1 cellular context compared by ENCODE assay signal in the genomic region with DNA sequence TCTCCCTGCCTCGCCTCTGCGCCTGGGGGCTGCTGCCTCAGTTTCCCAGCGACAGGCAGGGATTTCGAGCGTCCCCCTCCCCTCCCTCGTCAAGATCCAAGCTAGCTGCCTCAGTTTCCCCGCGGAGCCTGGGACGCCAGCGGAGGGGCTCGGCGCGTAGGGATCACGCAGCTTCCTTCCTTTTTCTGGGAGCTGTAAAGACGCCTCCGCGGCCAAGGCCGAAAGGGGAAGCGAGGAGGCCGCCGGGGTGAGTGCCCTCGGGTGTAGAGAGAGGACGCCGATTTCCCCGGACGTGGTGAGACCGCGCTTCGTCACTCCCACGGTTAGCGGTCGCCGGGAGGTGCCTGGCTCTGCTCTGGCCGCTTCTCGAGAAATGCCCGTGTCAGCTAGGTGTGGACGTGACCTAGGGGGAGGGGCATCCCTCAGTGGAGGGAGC.
TF ChIP-seq lines count a peak whose summit lies in the region.

No MANE protein-coding gene starts in this region.

TF ChIP-seq in GM12878, 131 proteins besides CTCF, POLR2A, EP300 and RAD21 (continued from another document):
- TF ChIP-seq BCL11A (IDR thresholded peaks at IDR 0.05; ENCODE audit: low read depth, low read length) = peak; percentile 78
- no peak for TF ChIP-seq ZZZ3 (IDR thresholded peaks at IDR 0.05; ENCODE audit: control insufficient read depth, insufficient read length, low read depth)
- peak; percentile 12 for TF ChIP-seq MYC (IDR thresholded peaks at IDR 0.05; ENCODE audit: insufficient read depth, insufficient read length, insufficient replicate concordance, low read length, severe bottlenecking)
- TF ChIP-seq SP1 (IDR thresholded peaks at IDR 0.05; ENCODE audit: low read depth, low read length) = peak; percentile 69
- peak; percentile 41; the same call in 1 of the 2 replicates for TF ChIP-seq MXI1 (IDR thresholded peaks at IDR 0.05; ENCODE audit: low read depth, low read length)
- peak; percentile 75; the same call in 1 of the 2 replicates for TF ChIP-seq PAX5 (IDR thresholded peaks at IDR 0.05; ENCODE audit: borderline replicate concordance, low read depth, low read length)
- 0 out of 2 replicates have a peak, but pooled peaks have one; percentile 73 for TF ChIP-seq MTA3 (IDR thresholded peaks at IDR 0.05; ENCODE audit: borderline replicate concordance, low read length)
- TF ChIP-seq BMI1 (IDR thresholded peaks at IDR 0.05; ENCODE audit: borderline replicate concordance) = no peak
- no peak for TF ChIP-seq CBX3 (IDR thresholded peaks at IDR 0.05; ENCODE audit: borderline replicate concordance, low read depth)
- TF ChIP-seq, protein P1, sequence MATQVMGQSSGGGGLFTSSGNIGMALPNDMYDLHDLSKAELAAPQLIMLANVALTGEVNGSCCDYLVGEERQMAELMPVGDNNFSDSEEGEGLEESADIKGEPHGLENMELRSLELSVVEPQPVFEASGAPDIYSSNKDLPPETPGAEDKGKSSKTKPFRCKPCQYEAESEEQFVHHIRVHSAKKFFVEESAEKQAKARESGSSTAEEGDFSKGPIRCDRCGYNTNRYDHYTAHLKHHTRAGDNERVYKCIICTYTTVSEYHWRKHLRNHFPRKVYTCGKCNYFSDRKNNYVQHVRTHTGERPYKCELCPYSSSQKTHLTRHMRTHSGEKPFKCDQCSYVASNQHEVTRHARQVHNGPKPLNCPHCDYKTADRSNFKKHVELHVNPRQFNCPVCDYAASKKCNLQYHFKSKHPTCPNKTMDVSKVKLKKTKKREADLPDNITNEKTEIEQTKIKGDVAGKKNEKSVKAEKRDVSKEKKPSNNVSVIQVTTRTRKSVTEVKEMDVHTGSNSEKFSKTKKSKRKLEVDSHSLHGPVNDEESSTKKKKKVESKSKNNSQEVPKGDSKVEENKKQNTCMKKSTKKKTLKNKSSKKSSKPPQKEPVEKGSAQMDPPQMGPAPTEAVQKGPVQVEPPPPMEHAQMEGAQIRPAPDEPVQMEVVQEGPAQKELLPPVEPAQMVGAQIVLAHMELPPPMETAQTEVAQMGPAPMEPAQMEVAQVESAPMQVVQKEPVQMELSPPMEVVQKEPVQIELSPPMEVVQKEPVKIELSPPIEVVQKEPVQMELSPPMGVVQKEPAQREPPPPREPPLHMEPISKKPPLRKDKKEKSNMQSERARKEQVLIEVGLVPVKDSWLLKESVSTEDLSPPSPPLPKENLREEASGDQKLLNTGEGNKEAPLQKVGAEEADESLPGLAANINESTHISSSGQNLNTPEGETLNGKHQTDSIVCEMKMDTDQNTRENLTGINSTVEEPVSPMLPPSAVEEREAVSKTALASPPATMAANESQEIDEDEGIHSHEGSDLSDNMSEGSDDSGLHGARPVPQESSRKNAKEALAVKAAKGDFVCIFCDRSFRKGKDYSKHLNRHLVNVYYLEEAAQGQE (IDR thresholded peaks at IDR 0.05; ENCODE audit: low read depth, low read length) = no peak
- peak; percentile 23 for TF ChIP-seq MEF2B (IDR thresholded peaks at IDR 0.05; ENCODE audit: partially characterized antibody, poor library complexity, severe bottlenecking)
- peak; percentile 17 for TF ChIP-seq SMARCA5 (IDR thresholded peaks at IDR 0.05)
- TF ChIP-seq, protein P2, sequence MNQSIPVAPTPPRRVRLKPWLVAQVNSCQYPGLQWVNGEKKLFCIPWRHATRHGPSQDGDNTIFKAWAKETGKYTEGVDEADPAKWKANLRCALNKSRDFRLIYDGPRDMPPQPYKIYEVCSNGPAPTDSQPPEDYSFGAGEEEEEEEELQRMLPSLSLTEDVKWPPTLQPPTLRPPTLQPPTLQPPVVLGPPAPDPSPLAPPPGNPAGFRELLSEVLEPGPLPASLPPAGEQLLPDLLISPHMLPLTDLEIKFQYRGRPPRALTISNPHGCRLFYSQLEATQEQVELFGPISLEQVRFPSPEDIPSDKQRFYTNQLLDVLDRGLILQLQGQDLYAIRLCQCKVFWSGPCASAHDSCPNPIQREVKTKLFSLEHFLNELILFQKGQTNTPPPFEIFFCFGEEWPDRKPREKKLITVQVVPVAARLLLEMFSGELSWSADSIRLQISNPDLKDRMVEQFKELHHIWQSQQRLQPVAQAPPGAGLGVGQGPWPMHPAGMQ (IDR thresholded peaks at IDR 0.05; ENCODE audit: borderline replicate concordance) = 0 out of 2 replicates have a peak, but pooled peaks have one; percentile 22
- peak; percentile 16 for TF ChIP-seq NBN (IDR thresholded peaks at IDR 0.05)
- no peak; the same call in 1 of the 2 replicates for TF ChIP-seq NFIC (IDR thresholded peaks at IDR 0.05; ENCODE audit: low read depth, low read length)
- peak; percentile 95 for TF ChIP-seq DPF2 (IDR thresholded peaks at IDR 0.05)
- TF ChIP-seq, protein P3, sequence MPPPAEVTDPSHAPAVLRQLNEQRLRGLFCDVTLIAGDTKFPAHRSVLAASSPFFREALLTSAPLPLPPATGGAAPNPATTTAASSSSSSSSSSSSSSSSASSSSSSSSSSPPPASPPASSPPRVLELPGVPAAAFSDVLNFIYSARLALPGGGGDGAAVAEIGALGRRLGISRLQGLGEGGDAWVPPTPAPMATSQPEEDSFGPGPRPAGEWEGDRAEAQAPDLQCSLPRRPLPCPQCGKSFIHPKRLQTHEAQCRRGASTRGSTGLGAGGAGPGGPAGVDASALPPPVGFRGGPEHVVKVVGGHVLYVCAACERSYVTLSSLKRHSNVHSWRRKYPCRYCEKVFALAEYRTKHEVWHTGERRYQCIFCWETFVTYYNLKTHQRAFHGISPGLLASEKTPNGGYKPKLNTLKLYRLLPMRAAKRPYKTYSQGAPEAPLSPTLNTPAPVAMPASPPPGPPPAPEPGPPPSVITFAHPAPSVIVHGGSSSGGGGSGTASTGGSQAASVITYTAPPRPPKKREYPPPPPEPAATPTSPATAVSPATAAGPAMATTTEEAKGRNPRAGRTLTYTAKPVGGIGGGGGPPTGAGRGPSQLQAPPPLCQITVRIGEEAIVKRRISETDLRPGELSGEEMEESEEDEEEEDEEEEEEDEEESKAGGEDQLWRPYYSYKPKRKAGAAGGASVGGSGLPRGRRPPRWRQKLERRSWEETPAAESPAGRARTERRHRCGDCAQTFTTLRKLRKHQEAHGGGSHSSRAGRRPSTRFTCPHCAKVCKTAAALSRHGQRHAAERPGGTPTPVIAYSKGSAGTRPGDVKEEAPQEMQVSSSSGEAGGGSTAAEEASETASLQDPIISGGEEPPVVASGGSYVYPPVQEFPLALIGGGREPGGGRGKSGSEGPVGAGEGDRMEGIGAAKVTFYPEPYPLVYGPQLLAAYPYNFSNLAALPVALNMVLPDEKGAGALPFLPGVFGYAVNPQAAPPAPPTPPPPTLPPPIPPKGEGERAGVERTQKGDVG (CRISPR knock-in tag; IDR thresholded peaks at IDR 0.05) = no peak; the same call in 1 of the 2 replicates
- TF ChIP-seq BACH1 (IDR thresholded peaks at IDR 0.05; ENCODE audit: borderline replicate concordance) = peak; percentile 94
- peak; percentile 38; the same call in 1 of the 2 replicates for TF ChIP-seq TAF1 (IDR thresholded peaks at IDR 0.05; ENCODE audit: borderline replicate concordance, low read depth, low read length)
- peak; percentile 74 for TF ChIP-seq CHD2 (IDR thresholded peaks at IDR 0.05; ENCODE audit: borderline replicate concordance, low read depth, low read length)
- no peak for TF ChIP-seq STAT3 (IDR thresholded peaks at IDR 0.05; ENCODE audit: low read depth, low read length)
- peak; percentile 8; the same call in 1 of the 2 replicates for TF ChIP-seq SMC3 (IDR thresholded peaks at IDR 0.05; ENCODE audit: borderline replicate concordance, low read length)
- no peak for TF ChIP-seq JUND (IDR thresholded peaks at IDR 0.05; ENCODE audit: low read depth, low read length)
- TF ChIP-seq, protein P4, sequence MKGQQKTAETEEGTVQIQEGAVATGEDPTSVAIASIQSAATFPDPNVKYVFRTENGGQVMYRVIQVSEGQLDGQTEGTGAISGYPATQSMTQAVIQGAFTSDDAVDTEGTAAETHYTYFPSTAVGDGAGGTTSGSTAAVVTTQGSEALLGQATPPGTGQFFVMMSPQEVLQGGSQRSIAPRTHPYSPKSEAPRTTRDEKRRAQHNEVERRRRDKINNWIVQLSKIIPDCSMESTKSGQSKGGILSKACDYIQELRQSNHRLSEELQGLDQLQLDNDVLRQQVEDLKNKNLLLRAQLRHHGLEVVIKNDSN (IDR thresholded peaks at IDR 0.05; ENCODE audit: borderline replicate concordance, extremely low read length, insufficient read depth, low read depth, low read length) = no peak
- TF ChIP-seq, protein P5, sequence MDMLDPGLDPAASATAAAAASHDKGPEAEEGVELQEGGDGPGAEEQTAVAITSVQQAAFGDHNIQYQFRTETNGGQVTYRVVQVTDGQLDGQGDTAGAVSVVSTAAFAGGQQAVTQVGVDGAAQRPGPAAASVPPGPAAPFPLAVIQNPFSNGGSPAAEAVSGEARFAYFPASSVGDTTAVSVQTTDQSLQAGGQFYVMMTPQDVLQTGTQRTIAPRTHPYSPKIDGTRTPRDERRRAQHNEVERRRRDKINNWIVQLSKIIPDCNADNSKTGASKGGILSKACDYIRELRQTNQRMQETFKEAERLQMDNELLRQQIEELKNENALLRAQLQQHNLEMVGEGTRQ (IDR thresholded peaks at IDR 0.05; ENCODE audit: borderline replicate concordance, low read depth, low read length) = no peak
- TF ChIP-seq FOS (IDR thresholded peaks at IDR 0.05; ENCODE audit: borderline replicate concordance, extremely low read depth, insufficient read length) = no peak
- TF ChIP-seq, protein P6, sequence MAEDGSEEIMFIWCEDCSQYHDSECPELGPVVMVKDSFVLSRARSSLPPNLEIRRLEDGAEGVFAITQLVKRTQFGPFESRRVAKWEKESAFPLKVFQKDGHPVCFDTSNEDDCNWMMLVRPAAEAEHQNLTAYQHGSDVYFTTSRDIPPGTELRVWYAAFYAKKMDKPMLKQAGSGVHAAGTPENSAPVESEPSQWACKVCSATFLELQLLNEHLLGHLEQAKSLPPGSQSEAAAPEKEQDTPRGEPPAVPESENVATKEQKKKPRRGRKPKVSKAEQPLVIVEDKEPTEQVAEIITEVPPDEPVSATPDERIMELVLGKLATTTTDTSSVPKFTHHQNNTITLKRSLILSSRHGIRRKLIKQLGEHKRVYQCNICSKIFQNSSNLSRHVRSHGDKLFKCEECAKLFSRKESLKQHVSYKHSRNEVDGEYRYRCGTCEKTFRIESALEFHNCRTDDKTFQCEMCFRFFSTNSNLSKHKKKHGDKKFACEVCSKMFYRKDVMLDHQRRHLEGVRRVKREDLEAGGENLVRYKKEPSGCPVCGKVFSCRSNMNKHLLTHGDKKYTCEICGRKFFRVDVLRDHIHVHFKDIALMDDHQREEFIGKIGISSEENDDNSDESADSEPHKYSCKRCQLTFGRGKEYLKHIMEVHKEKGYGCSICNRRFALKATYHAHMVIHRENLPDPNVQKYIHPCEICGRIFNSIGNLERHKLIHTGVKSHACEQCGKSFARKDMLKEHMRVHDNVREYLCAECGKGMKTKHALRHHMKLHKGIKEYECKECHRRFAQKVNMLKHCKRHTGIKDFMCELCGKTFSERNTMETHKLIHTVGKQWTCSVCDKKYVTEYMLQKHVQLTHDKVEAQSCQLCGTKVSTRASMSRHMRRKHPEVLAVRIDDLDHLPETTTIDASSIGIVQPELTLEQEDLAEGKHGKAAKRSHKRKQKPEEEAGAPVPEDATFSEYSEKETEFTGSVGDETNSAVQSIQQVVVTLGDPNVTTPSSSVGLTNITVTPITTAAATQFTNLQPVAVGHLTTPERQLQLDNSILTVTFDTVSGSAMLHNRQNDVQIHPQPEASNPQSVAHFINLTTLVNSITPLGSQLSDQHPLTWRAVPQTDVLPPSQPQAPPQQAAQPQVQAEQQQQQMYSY (CRISPR knock-in tag; IDR thresholded peaks at IDR 0.05) = no peak
- TF ChIP-seq, protein P7, sequence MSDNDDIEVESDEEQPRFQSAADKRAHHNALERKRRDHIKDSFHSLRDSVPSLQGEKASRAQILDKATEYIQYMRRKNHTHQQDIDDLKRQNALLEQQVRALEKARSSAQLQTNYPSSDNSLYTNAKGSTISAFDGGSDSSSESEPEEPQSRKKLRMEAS (IDR thresholded peaks at IDR 0.05; ENCODE audit: low read depth, low read length) = no peak; the same call in 1 of the 2 replicates
- peak in 1 of 2 experiments; percentile 75; a peak in 1 of 3 replicates for TF ChIP-seq EGR1 (IDR thresholded peaks at IDR 0.05; ENCODE audit: borderline replicate concordance in 1 of 2, low read depth in 2 of 2, low read length in 2 of 2)
- TF ChIP-seq POU2F2 (IDR thresholded peaks at IDR 0.05; ENCODE audit: borderline replicate concordance, low read depth, low read length) = peak; percentile 41; the same call in 1 of the 3 replicates
- TF ChIP-seq SRF (IDR thresholded peaks at IDR 0.05; ENCODE audit: low read depth in 2 of 2, low read length in 2 of 2) = 0 out of 4 replicates have a peak, but pooled peaks of 1 of the 2 experiments have one; percentile 0
- TF ChIP-seq ZNF274 (IDR thresholded peaks at IDR 0.05; ENCODE audit: insufficient read depth, insufficient read length) = no peak
- TF ChIP-seq, protein P8, sequence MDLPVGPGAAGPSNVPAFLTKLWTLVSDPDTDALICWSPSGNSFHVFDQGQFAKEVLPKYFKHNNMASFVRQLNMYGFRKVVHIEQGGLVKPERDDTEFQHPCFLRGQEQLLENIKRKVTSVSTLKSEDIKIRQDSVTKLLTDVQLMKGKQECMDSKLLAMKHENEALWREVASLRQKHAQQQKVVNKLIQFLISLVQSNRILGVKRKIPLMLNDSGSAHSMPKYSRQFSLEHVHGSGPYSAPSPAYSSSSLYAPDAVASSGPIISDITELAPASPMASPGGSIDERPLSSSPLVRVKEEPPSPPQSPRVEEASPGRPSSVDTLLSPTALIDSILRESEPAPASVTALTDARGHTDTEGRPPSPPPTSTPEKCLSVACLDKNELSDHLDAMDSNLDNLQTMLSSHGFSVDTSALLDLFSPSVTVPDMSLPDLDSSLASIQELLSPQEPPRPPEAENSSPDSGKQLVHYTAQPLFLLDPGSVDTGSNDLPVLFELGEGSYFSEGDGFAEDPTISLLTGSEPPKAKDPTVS (IDR thresholded peaks at IDR 0.05; ENCODE audit: low read depth, low read length) = no peak
- peak; percentile 78 for TF ChIP-seq CREM (IDR thresholded peaks at IDR 0.05; ENCODE audit: low read depth)
